In the genomic region with DNA sequence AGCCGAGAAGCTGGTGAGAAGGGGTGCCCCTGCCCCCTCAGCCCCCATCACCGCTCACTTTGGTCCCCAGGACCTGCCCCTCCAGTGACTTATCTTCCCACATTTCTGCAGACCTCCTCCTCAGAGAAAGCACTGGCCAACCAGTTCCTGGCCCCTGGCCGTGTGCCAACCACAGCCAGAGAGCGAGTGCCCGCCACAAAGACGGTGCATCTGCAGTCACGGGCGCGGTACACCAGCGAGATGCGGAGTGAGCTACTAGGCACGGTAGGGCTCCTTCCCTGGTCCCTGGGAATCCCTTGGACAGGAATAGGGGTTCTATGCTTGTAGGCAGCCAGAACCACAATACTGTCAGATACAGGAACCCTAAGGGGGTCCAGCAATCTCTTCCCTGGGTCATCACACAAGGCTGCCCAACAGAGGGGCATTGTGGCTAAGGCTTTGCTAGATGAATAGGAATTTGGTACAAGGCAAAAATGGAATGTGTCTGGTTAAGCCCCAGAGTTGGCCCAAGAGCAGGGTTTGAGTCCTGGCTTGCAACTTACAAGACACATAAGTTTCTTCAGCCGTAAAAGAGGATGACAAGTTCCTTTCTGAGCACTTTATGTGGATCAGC, we compare ENCODE assay signal across 8 cellular contexts. TPM values are rescaled to one million over a fixed set of nuclear protein-coding genes. Genes with fewer than 3 reads are reported as not detected.
DNase-seq lines count a peak whose midpoint lies in the region; ATAC-seq and TF ChIP-seq lines count a peak whose summit lies in the region.

No MANE protein-coding gene starts in this region.

- H3K27ac ChIP-seq in ACC112 (ENCODE audit: low read depth, low read length) (no peak overlapping the region), HUES64 (ENCODE audit: low read depth, low read length) (peak overlapping the region; percentile 43; the same call in 1 of the 2 replicates), muscle layer of duodenum (ENCODE audit: low read length) (no peak overlapping the region)

- H2AFZ ChIP-seq in ACC112 (ENCODE audit: low read length, unreplicated experiment) = no peak overlapping the region

- peak overlapping the region; percentile 80 for H3K4me3 Mint-ChIP-seq in MCF 10A (ENCODE audit: unreplicated experiment)

- no peaks in the 10 kb centered on the region for H3K9me3 Mint-ChIP-seq in MCF 10A (ENCODE audit: unreplicated experiment)

- POLR2A ChIA-PET in MCF 10A (lab: Yijun Ruan, JAX) = interaction anchor here (0.6 to 2.7 kb wide), 13 partner anchors 7 to 1173 kb away, joined by 3 to 36 read pairs (median 5); a partner anchor contains a TSS

- peaks cover 11% of the 10 kb centered on the region for H3K4me1 ChIP-seq in ACC112 (ENCODE audit: control insufficient read depth, insufficient read depth, low read length, unreplicated experiment)
- no peaks in the 10 kb centered on the region; the same call in 1 of the 2 replicates for H3K4me1 ChIP-seq in HUES64 (ENCODE audit: insufficient read depth, low read length)
- peaks cover 3 to 15% of the 10 kb centered on the region in 2 donors for H3K4me1 ChIP-seq in muscle layer of duodenum (ENCODE audit: control insufficient read depth in 1 of 2, insufficient read depth in 2 of 2, low read length in 2 of 2)

- CTCF ChIA-PET in MCF 10A (lab: Yijun Ruan, JAX) = interaction anchor here (0.5 to 0.9 kb wide), 5 partner anchors 10 to 1106 kb away, joined by 3 to 4 read pairs (median 3); a partner anchor contains a TSS

- no peak for ATAC-seq in HG03378 (IDR thresholded peaks at IDR 0.05; ENCODE audit: unreplicated experiment)

- H3K79me2 ChIP-seq in ACC112 (ENCODE audit: control insufficient read depth, insufficient read depth, low read length, unreplicated experiment) = no peaks in the 10 kb centered on the region

- 95% methylated on average over 13 of the region's 13 CpGs for WGBS in HUES64

- H3K4me1 Mint-ChIP-seq in MCF 10A (ENCODE audit: insufficient read depth, unreplicated experiment) = no peaks in the 10 kb centered on the region

- no peaks in the 10 kb centered on the region for H3K27me3 Mint-ChIP-seq in MCF 10A (ENCODE audit: insufficient read depth, unreplicated experiment)

- no peak overlapping the region for H3K9ac ChIP-seq in HUES64 (ENCODE audit: low read depth, low read length)

- intact Hi-C loops in MCF 10A (cut with micrococcal nuclease) = no loop called here

- H3K36me3 Mint-ChIP-seq in MCF 10A (ENCODE audit: insufficient read depth, unreplicated experiment) = peaks cover 52% of the 10 kb centered on the region

- no peaks in the 10 kb centered on the region for H3K9me3 ChIP-seq in HUES64 (ENCODE audit: insufficient read depth, low read depth, low read length)
- no peaks in the 10 kb centered on the region for H3K9me3 ChIP-seq in muscle layer of duodenum (ENCODE audit: control insufficient read depth in 1 of 2, low read length in 2 of 2)

- peak overlapping the region; percentile 98 for H3K27ac Mint-ChIP-seq in MCF 10A (ENCODE audit: low read depth, unreplicated experiment)

- H3K36me3 ChIP-seq in ACC112 (ENCODE audit: insufficient read depth, low read length) = peaks cover 5% of the 10 kb centered on the region; the same call in 1 of the 2 replicates
- peaks cover 22% of the 10 kb centered on the region for H3K36me3 ChIP-seq in HUES64 (ENCODE audit: insufficient read depth, low read length)
- H3K36me3 ChIP-seq in muscle layer of duodenum (ENCODE audit: control insufficient read depth in 1 of 2, insufficient read depth in 2 of 2, low read length in 2 of 2) = peaks cover 0 to 41% of the 10 kb centered on the region in 2 donors

- no peak for TF ChIP-seq CTCF in MCF 10A (IDR thresholded peaks at IDR 0.05; ENCODE audit: unreplicated experiment)

- DNase-seq in MCF 10A (ENCODE audit: unreplicated experiment) (no peak), iPS-NIHi11 (ENCODE audit: low spot score) (no peak), COLO829 (ENCODE audit: low spot score) (no peak), NCI-H446 treated with DMSO at 0.1 percent for 48 hours (lab: John Stamatoyannopoulos, UW) (no peak)

- H3K27me3 ChIP-seq in ACC112 (ENCODE audit: insufficient read depth, low read length) (no peaks in the 10 kb centered on the region), HUES64 (ENCODE audit: insufficient read depth, low read length) (no peaks in the 10 kb centered on the region), muscle layer of duodenum (ENCODE audit: low read depth, low read length) (no peaks in the 10 kb centered on the region)

- BruUV-seq in MCF 10A (replicated peaks; lab: Mats Ljungman, UMichigan) = TSS peak; percentile 63

- H3K4me3 ChIP-seq in ACC112 (ENCODE audit: low read depth, low read length) (peak overlapping the region; percentile 79), HUES64 (ENCODE audit: low read length) (peak overlapping the region; percentile 86), muscle layer of duodenum (ENCODE audit: low read depth in 1 of 2, low read length in 2 of 2) (peak overlapping the region; percentile 58 to 70)

RNA-seq across cellular contexts. Expression of a gene that starts 1.0 kb away (rescaled TPM):
- polyA plus RNA-seq in HUES64 (2013, experiment 1 of 2) = 10.1 TPM
- polyA plus RNA-seq in HUES64 (2013, experiment 2 of 2) = 9.7 TPM
- total RNA-seq in MCF 10A (2022) = 29.9 and 47.9 TPM in 2 replicates

RNA-seq across cellular contexts. Expression of a gene that starts 9.9 kb away (rescaled TPM):
- 15.9 TPM for polyA plus RNA-seq in HUES64 (2013, experiment 1 of 2)
- polyA plus RNA-seq in HUES64 (2013, experiment 2 of 2) = 15.9 TPM
- 13.7 and 14.3 TPM in 2 replicates for total RNA-seq in MCF 10A (2022)

RNA-seq across cellular contexts. Expression of a gene that starts 29.6 kb away (rescaled TPM):
- polyA plus RNA-seq in HUES64 (2013, experiment 1 of 2) = 64.1 TPM
- 61.0 TPM for polyA plus RNA-seq in HUES64 (2013, experiment 2 of 2)
- 32.8 and 36.3 TPM in 2 replicates for total RNA-seq in MCF 10A (2022)

RNA-seq across cellular contexts. Expression of a gene that starts 48.4 kb away (rescaled TPM):
- 2.3 TPM for polyA plus RNA-seq in HUES64 (2013, experiment 1 of 2)
- 3.8 TPM for polyA plus RNA-seq in HUES64 (2013, experiment 2 of 2)
- not detected in 2 replicates for total RNA-seq in MCF 10A (2022)

RNA-seq across cellular contexts. Expression of a gene that starts 51.1 kb away (rescaled TPM):
- 77.9 TPM for polyA plus RNA-seq in HUES64 (2013, experiment 1 of 2)
- 77.6 TPM for polyA plus RNA-seq in HUES64 (2013, experiment 2 of 2)
- total RNA-seq in MCF 10A (2022) = 96.1 and 104 TPM in 2 replicates
